11 cellular contexts compared by ENCODE assay signal in the genomic region with DNA sequence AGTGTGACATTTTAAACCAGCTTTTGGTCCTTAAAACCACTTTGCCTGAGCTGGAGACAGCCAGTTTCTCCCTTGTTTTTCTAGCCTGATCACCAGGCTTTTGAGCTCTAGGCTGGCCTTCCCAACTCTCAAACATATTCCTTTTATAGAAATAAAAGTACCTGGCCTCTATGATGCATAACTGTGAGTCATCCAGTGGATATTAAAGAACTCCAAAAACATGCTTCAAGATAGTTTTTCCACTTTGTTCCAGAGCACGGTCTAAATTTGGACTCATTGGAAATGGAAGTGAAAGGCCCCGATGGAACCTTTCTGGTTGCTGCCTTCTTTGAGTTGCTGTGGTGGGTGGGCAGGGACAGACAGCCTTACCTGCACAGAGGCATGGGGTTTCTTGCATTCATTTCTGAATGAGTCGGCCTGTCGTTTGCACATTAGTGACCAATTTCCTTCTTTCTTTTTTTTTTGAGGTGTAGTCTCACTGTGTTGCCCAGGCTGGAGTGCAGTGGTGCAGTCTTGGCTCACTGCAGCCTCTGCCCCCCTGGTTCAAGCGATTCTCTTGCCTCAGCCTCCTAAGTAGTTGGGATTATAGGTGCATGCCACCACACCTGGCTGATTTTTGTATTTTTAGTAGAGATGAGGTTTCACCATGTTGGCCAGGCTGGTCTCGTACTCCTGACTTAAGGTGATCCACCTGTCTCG. TPM values are rescaled to one million over a fixed set of nuclear protein-coding genes. Genes with fewer than 3 reads are reported as not detected.
DNase-seq lines count a peak whose midpoint lies in the region; ATAC-seq and TF ChIP-seq lines count a peak whose summit lies in the region.
"Had no signal": no experiment of that assay in that cellular context is flagged by ENCODE, and none has a peak within 500 bp of the region (broad histone marks: within the 10 kb centered on the region; RNA-seq: fewer than 3 reads in every experiment).

No MANE protein-coding gene starts in this region.

- no peaks in the 10 kb centered on the region for H3K27me3 Mint-ChIP-seq in IgD-negative memory B cell
- peaks cover 4% of the 10 kb centered on the region for H3K27me3 Mint-ChIP-seq in activated CD8-positive, alpha-beta T cell treated with anti-CD3 and anti-CD28 coated beads for 36 hours

- WGBS in lung, 2 donors = 74 to 77% methylated on average over 7 of the region's 7 CpGs
- 86 to 88% methylated on average over 7 of the region's 7 CpGs for WGBS in tibial nerve, 2 donors

- TF ChIP-seq CTCF in brain microvascular endothelial cell (IDR thresholded peaks at IDR 0.05; ENCODE audit: low read depth, low read length, missing control alignments) = no peak
- TF ChIP-seq CTCF in lung (IDR thresholded peaks at IDR 0.05; ENCODE audit: control extremely low read depth, extremely low read depth) = no peak
- TF ChIP-seq CTCF in tibial nerve (IDR thresholded peaks at IDR 0.05) = no peak
- no peak for TF ChIP-seq CTCF in activated CD8-positive, alpha-beta T cell treated with anti-CD3 and anti-CD28 coated beads for 36 hours (IDR thresholded peaks at IDR 0.05)

- H3K27ac Mint-ChIP-seq in IgD-negative memory B cell = peak overlapping the region in 2 of 3 donors; percentile 61
- H3K27ac Mint-ChIP-seq in activated CD8-positive, alpha-beta T cell treated with anti-CD3 and anti-CD28 coated beads for 36 hours = no peak overlapping the region

- DNase-seq in brain microvascular endothelial cell = peak; percentile 77
- no peak for DNase-seq in lung (ENCODE audit: low spot score)
- no peak for DNase-seq in tibial nerve (ENCODE audit: low spot score in 2 of 2)
- DNase-seq in activated CD8-positive, alpha-beta T cell treated with anti-CD3 and anti-CD28 coated beads for 36 hours = no peak
- DNase-seq: activated effector memory CD4-positive, alpha-beta T cell treated with Interleukin-2 at 50 U/mL for 16 hours; foreskin melanocyte; NCI-H2107; T-helper 9 cell had no signal

- H3K27me3 ChIP-seq in brain microvascular endothelial cell (replicated peaks) (no peaks in the 10 kb centered on the region), lung (ENCODE audit: control insufficient read depth, insufficient read depth) (no peaks in the 10 kb centered on the region), tibial nerve (no peaks in the 10 kb centered on the region)

- no peaks in the 10 kb centered on the region for H3K9me3 Mint-ChIP-seq in IgD-negative memory B cell
- no peaks in the 10 kb centered on the region for H3K9me3 Mint-ChIP-seq in activated CD8-positive, alpha-beta T cell treated with anti-CD3 and anti-CD28 coated beads for 36 hours

- in situ Hi-C loops in brain microvascular endothelial cell (cut with HindIII; ENCODE audit: low pct_ligation_motif_present, low sequenced_read_pairs) = no loop called here

- intact Hi-C loops in activated CD8-positive, alpha-beta T cell treated with anti-CD3 and anti-CD28 coated beads for 36 hours (cut with micrococcal nuclease) = no loop called here

- H3K27ac ChIP-seq in brain microvascular endothelial cell = peak overlapping the region; percentile 97
- peak overlapping the region; percentile 85 for H3K27ac ChIP-seq in lung (ENCODE audit: low read depth in 1 of 2, low read length in 1 of 2)
- peak overlapping the region in 3 of 4 donors; percentile 38 to 79 (median 77) for H3K27ac ChIP-seq in tibial nerve

- peak overlapping the region in 1 of 4 donors; percentile 67 for H3K4me3 Mint-ChIP-seq in IgD-negative memory B cell
- H3K4me3 Mint-ChIP-seq in activated CD8-positive, alpha-beta T cell treated with anti-CD3 and anti-CD28 coated beads for 36 hours = no peak overlapping the region

- H3K9me3 ChIP-seq in lung (ENCODE audit: control insufficient read depth in 2 of 2, insufficient read depth in 1 of 2, low read length in 1 of 2) (no peaks in the 10 kb centered on the region), tibial nerve (no peaks in the 10 kb centered on the region)

- TF ChIP-seq EP300 in tibial nerve (IDR thresholded peaks at IDR 0.05) = no peak

- peaks cover 22 to 57% of the 10 kb centered on the region in 2 donors for H3K4me1 ChIP-seq in lung (ENCODE audit: control insufficient read depth in 2 of 2, insufficient read depth in 2 of 2, low read length in 2 of 2)
- peaks cover 5 to 94% (median 25%) of the 10 kb centered on the region in 4 donors for H3K4me1 ChIP-seq in tibial nerve

- H3K4me1 Mint-ChIP-seq in IgD-negative memory B cell = peaks cover 77 to 81% (median 78%) of the 10 kb centered on the region in 3 donors
- H3K4me1 Mint-ChIP-seq in activated CD8-positive, alpha-beta T cell treated with anti-CD3 and anti-CD28 coated beads for 36 hours (ENCODE audit: low read depth) = no peaks in the 10 kb centered on the region

- CTCF ChIA-PET in activated CD8-positive, alpha-beta T cell treated with anti-CD3 and anti-CD28 coated beads for 36 hours (lab: Charles Lee) = interaction anchor here (1.0 kb wide), 1 partner anchor 174 kb away, joined by 3 read pairs; no protein-coding TSS in a partner anchor

- H3K36me3 Mint-ChIP-seq in IgD-negative memory B cell = peaks cover 4% of the 10 kb centered on the region
- H3K36me3 Mint-ChIP-seq in activated CD8-positive, alpha-beta T cell treated with anti-CD3 and anti-CD28 coated beads for 36 hours (ENCODE audit: low read depth) = no peaks in the 10 kb centered on the region

- H3K4me3 ChIP-seq in brain microvascular endothelial cell (ENCODE audit: low read depth, low read length) (no peak overlapping the region), lung (no peak overlapping the region), tibial nerve (no peak overlapping the region)

- POLR2A ChIA-PET in activated CD8-positive, alpha-beta T cell treated with anti-CD3 and anti-CD28 coated beads for 36 hours (lab: Charles Lee) = no interaction called here

- TF ChIP-seq POLR2A in tibial nerve (IDR thresholded peaks at IDR 0.05) = no peak
- TF ChIP-seq POLR2A in GM18505 (IDR thresholded peaks at IDR 0.05; ENCODE audit: borderline replicate concordance, extremely low read depth, insufficient read depth, insufficient read length) = no peak

- ATAC-seq in lung (ENCODE audit: insufficient read depth, low FRiP score) (peak; percentile 43), HG02938 (IDR thresholded peaks at IDR 0.05; ENCODE audit: unreplicated experiment) (no peak), GM18505 (IDR thresholded peaks at IDR 0.05; ENCODE audit: unreplicated experiment) (no peak)
- no peak for ATAC-seq in activated CD8-positive, alpha-beta T cell treated with anti-CD3 and anti-CD28 coated beads for 36 hours

- H3K36me3 ChIP-seq in brain microvascular endothelial cell (replicated peaks) = no peaks in the 10 kb centered on the region
- H3K36me3 ChIP-seq in lung (ENCODE audit: control insufficient read depth in 2 of 2, insufficient read depth in 2 of 2, low read length in 2 of 2) = no peaks in the 10 kb centered on the region
- no peaks in the 10 kb centered on the region for H3K36me3 ChIP-seq in tibial nerve

RNA-seq across cellular contexts. Expression of a gene that starts 43.1 kb away (rescaled TPM):
- polyA plus RNA-seq in IgD-negative memory B cell = 8.5 TPM
- 100 to 1,000 TPM; 165 to 243 TPM for total RNA-seq in lung
- 10 to 100 TPM; 23.8 to 55.3 TPM for polyA plus RNA-seq in lung
- total RNA-seq in tibial nerve = 100 to 1,000 TPM; 290 to 370 (median 346) TPM
- 10 to 100 TPM; 11.4 to 11.5 TPM for total RNA-seq in activated CD8-positive, alpha-beta T cell treated with anti-CD3 and anti-CD28 coated beads for 36 hours

Comparison
In these comparisons a context has a peak if more than half of its experiments do, and no peak if none do; other contexts are left out.
1. RNA of a gene that starts 43.1 kb away (total RNA-seq): 290 to 370 TPM in tibial nerve and 165 to 243 TPM in lung; 11.4 to 11.5 TPM in activated CD8-positive, alpha-beta T cell treated with anti-CD3 and anti-CD28 coated beads for 36 hours; every median in the first group is over 10 times any median in the second.
2. Peak in every context shown above with its lines, with median percentiles within 50 percentile points of each other: H3K27ac ChIP-seq.